Comparison of ENCODE assay signal across 9 cellular contexts in the genomic region with DNA sequence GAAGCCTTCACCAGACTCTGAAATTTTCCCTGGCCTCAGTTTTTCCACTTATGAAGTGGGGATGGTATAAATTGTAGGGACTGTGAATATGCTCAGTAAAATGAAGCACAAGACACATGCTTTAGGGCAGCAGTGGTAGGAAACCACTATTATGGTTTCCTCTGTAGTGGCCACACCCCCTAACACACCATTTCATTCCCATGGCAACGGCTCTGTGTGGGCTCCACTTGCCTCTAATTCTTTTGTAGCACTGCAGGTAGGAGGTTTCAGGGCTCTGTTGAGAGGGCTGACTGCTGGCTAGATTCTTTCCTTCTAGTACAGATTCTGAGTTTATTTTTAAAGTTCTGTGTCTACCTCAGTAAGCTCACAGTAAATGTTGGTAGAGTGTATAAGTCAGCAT. TPM values are rescaled to one million over a fixed set of nuclear protein-coding genes. Genes with fewer than 3 reads are reported as not detected.
DNase-seq lines count a peak whose midpoint lies in the region; ATAC-seq and TF ChIP-seq lines count a peak whose summit lies in the region.
"Had no signal": no experiment of that assay in that cellular context is flagged by ENCODE, and none has a peak within 500 bp of the region (broad histone marks: within the 10 kb centered on the region; RNA-seq: fewer than 3 reads in every experiment).

No MANE protein-coding gene starts in this region.

- H3K4me1 Mint-ChIP-seq in CD4-positive, CD25-positive, alpha-beta regulatory T cell: peaks cover 14 to 54% (median 25%) of the 10 kb centered on the region in 4 donors
- peaks cover 25% of the 10 kb centered on the region for H3K4me1 Mint-ChIP-seq in central memory CD8-positive, alpha-beta T cell
- peaks cover 8% of the 10 kb centered on the region for H3K4me1 Mint-ChIP-seq in HFFc6 (ENCODE audit: low read depth)

- H3K9me3 Mint-ChIP-seq in CD4-positive, CD25-positive, alpha-beta regulatory T cell: peaks cover 0 to 3% (median 0%) of the 10 kb centered on the region in 7 donors
- H3K9me3 Mint-ChIP-seq in central memory CD8-positive, alpha-beta T cell: no peaks in the 10 kb centered on the region
- no peaks in the 10 kb centered on the region for H3K9me3 Mint-ChIP-seq in HFFc6

- peak overlapping the region; percentile 94 to 99 (median 94) for H3K27ac Mint-ChIP-seq in CD4-positive, CD25-positive, alpha-beta regulatory T cell
- H3K27ac Mint-ChIP-seq in central memory CD8-positive, alpha-beta T cell (ENCODE audit: low read depth): peak overlapping the region; percentile 88
- H3K27ac Mint-ChIP-seq in HFFc6: no peak overlapping the region

- intact Hi-C loops in left colon (cut with DNase I, micrococcal nuclease) (no loop called here), left cardiac atrium (cut with DNase I) (no loop called here)

- peak; percentile 71 to 75 for ATAC-seq in CD4-positive, CD25-positive, alpha-beta regulatory T cell (ENCODE audit: low read depth in 2 of 2)
- ATAC-seq in HG02623 (IDR thresholded peaks at IDR 0.05; ENCODE audit: unreplicated experiment) (peak; percentile 29), left colon (no peak), left cardiac atrium (no peak)
- peak; percentile 79 for ATAC-seq in central memory CD8-positive, alpha-beta T cell (replicated peaks; ENCODE audit: extremely low read depth, poor library complexity, severe bottlenecking)

- H3K27me3 Mint-ChIP-seq in CD4-positive, CD25-positive, alpha-beta regulatory T cell: no peaks in the 10 kb centered on the region
- no peaks in the 10 kb centered on the region for H3K27me3 Mint-ChIP-seq in central memory CD8-positive, alpha-beta T cell
- H3K27me3 Mint-ChIP-seq in HFFc6 (ENCODE audit: insufficient read depth): peaks cover 3% of the 10 kb centered on the region

- H3K27ac ChIP-seq in CD4-positive, CD25-positive, alpha-beta regulatory T cell (ENCODE audit: insufficient read depth, low read length, poor library complexity, severe bottlenecking): peak overlapping the region; percentile 93

- peak overlapping the region; percentile 69 to 94 (median 86) for H3K4me3 Mint-ChIP-seq in CD4-positive, CD25-positive, alpha-beta regulatory T cell
- peak overlapping the region; percentile 58 for H3K4me3 Mint-ChIP-seq in central memory CD8-positive, alpha-beta T cell
- no peak overlapping the region for H3K4me3 Mint-ChIP-seq in HFFc6

- H3K9me3 ChIP-seq in CD4-positive, CD25-positive, alpha-beta regulatory T cell (ENCODE audit: control insufficient read depth in 2 of 2, low read length in 2 of 2): no peaks in the 10 kb centered on the region

- H3K36me3 ChIP-seq in CD4-positive, CD25-positive, alpha-beta regulatory T cell (ENCODE audit: control insufficient read depth, insufficient read depth, low read length): no peaks in the 10 kb centered on the region

- H3K4me1 ChIP-seq in CD4-positive, CD25-positive, alpha-beta regulatory T cell (ENCODE audit: control insufficient read depth, insufficient read depth, low read length, poor library complexity, severe bottlenecking): peaks cover 37% of the 10 kb centered on the region

- peak overlapping the region; percentile 24 for H3K4me3 ChIP-seq in CD4-positive, CD25-positive, alpha-beta regulatory T cell (ENCODE audit: low read depth, low read length)
- H3K4me3 ChIP-seq: lung had no signal

- DNase-seq in CD4-positive, CD25-positive, alpha-beta regulatory T cell: peak; percentile 59 to 83 (median 81)
- DNase-seq in RPMI8226: peak; percentile 29
- DNase-seq in central memory CD8-positive, alpha-beta T cell (ENCODE audit: low spot score in 2 of 2): peak; percentile 25 to 61
- DNase-seq in HFFc6: no peak
- DNase-seq in left colon: no peak
- DNase-seq in left cardiac atrium: no peak
- DNase-seq in RKO (ENCODE audit: low spot score): no peak

- no peaks in the 10 kb centered on the region for H3K36me3 Mint-ChIP-seq in CD4-positive, CD25-positive, alpha-beta regulatory T cell
- H3K36me3 Mint-ChIP-seq in central memory CD8-positive, alpha-beta T cell (ENCODE audit: insufficient read depth): peaks cover 12% of the 10 kb centered on the region
- no peaks in the 10 kb centered on the region for H3K36me3 Mint-ChIP-seq in HFFc6 (ENCODE audit: low read depth)

- TF ChIP-seq CTCF in HFFc6 (IDR thresholded peaks at IDR 0.05): no peak

- no peaks in the 10 kb centered on the region for H3K27me3 ChIP-seq in CD4-positive, CD25-positive, alpha-beta regulatory T cell (ENCODE audit: control insufficient read depth, insufficient read depth, low read length)

RNA-seq across cellular contexts. Expression of a gene that starts 3.5 kb away (rescaled TPM):
- 26.0 TPM for total RNA-seq in CD4-positive, CD25-positive, alpha-beta regulatory T cell
- polyA plus RNA-seq in CD4-positive, CD25-positive, alpha-beta regulatory T cell: 10 to 100 TPM; 31.7 to 43.0 (median 37.9) TPM
- 10 to 100 TPM; 42.1 to 50.4 (median 46.6) TPM for total RNA-seq in HFFc6 (2021; fragmentation: NEBNext Ultra II Directional; extraction: Animal tissue kit (Norgen Biotek cat#: 25700))
- total RNA-seq in left colon (10 to 100 TPM; 12.5 to 13.3 TPM), left cardiac atrium (10 to 100 TPM; 22.6 to 25.4 TPM)

Comparison
In these comparisons a context has a peak if more than half of its experiments do, and no peak if none do; other contexts are left out.
1. ATAC-seq: peak in CD4-positive, CD25-positive, alpha-beta regulatory T cell (2 of 2), HG02623 (single experiment) and central memory CD8-positive, alpha-beta T cell (single experiment); none in left colon (single experiment) and left cardiac atrium (0 of 2).
2. DNase-seq: peak in CD4-positive, CD25-positive, alpha-beta regulatory T cell (3 of 3), RPMI8226 (single experiment) and central memory CD8-positive, alpha-beta T cell (2 of 2); none in HFFc6 (single experiment), left colon (0 of 2), left cardiac atrium (single experiment) and RKO (single experiment).